ENCODE assay signal across 26 cellular contexts in genomic region chr18:46010050-46010449, GRCh38.
"Had no signal": no experiment of that assay in that cellular context is flagged by ENCODE, and none has a peak within 500 bp of the region (broad histone marks: within the 10 kb centered on the region; RNA-seq: fewer than 3 reads in every experiment).

No MANE protein-coding gene starts in this region.

- H3K4me1 Mint-ChIP-seq: activated T-helper 17 cell treated with anti-CD3 and anti-CD28 coated beads, Interleukin-2, amount 50 U/mL, for 72 hours had no signal

- H3K4me2 ChIP-seq: SK-N-SH had no signal

- H3K4me3 ChIP-seq: ascending aorta, body of pancreas, Peyer's patch, SJCRH30 had no signal

- H3K27me3 Mint-ChIP-seq: activated CD4-positive, alpha-beta T cell treated with anti-CD3 and anti-CD28 coated beads, Interleukin-2, amount 10 ng/mL, durations not matched to agents 7 days and 5 days; activated T-helper 17 cell treated with anti-CD3 and anti-CD28 coated beads, Interleukin-2, amount 50 U/mL, for 72 hours had no signal

- H3K27ac ChIP-seq: ascending aorta, Peyer's patch, RWPE1, SJCRH30, VCaP had no signal

- H3K9me3 ChIP-seq: ascending aorta, body of pancreas, Peyer's patch, SJCRH30, SK-N-SH had no signal

- H3K36me3 ChIP-seq: Peyer's patch, SJCRH30 had no signal

- ATAC-seq: activated T-cell treated with anti-CD3 and anti-CD28 coated beads, Interleukin-2, amount 50 U/mL, for 4 hours; activated T-helper 17 cell treated with anti-CD3 and anti-CD28 coated beads, Interleukin-2, amount 50 U/mL, for 72 hours; body of pancreas had no signal

- H3K9ac ChIP-seq: SK-N-SH had no signal

- H3K27ac Mint-ChIP-seq: activated CD4-positive, alpha-beta memory T cell treated with anti-CD3 and anti-CD28 coated beads for 36 hours; activated CD4-positive, alpha-beta T cell treated with anti-CD3 and anti-CD28 coated beads, Interleukin-2, amount 10 ng/mL, durations not matched to agents 7 days and 5 days; activated T-helper 17 cell treated with anti-CD3 and anti-CD28 coated beads, Interleukin-2, amount 50 U/mL, for 72 hours had no signal

- H3K4me1 ChIP-seq: ascending aorta, body of pancreas, Peyer's patch, SJCRH30 had no signal

- DNase-seq: activated CD4-positive, alpha-beta memory T cell treated with anti-CD3 and anti-CD28 coated beads for 36 hours; activated CD4-positive, alpha-beta T cell treated with anti-CD3 and anti-CD28 coated beads, Interleukin-2, amount 10 ng/mL, durations not matched to agents 7 days and 5 days; activated CD4-positive, CD25-positive, alpha-beta regulatory T cell; activated CD8-positive, alpha-beta memory T cell treated with anti-CD3 and anti-CD28 coated beads for 24 hours; activated naive CD4-positive, alpha-beta T cell treated with anti-CD3 and anti-CD28 coated beads, Interleukin-2, amount 50 U/mL, for 16 hours; activated T-cell treated with anti-CD3 and anti-CD28 coated beads, Interleukin-2, amount 50 U/mL, for 4 hours; amniotic stem cell; body of pancreas; central memory CD4-positive, alpha-beta T cell; NCI-H1092; NCI-H1417; NCI-H1930; NCI-H2107; NCI-H2171 treated with DMSO at 0.1 percent for 48 hours; NCI-H345; NCI-H510A; NCI-H526 treated with DMSO at 0.1 percent for 48 hours; NCI-H82; Peyer's patch; SJCRH30; SK-N-SH; T-helper 1 cell had no signal

- H3K27me3 ChIP-seq: ascending aorta, body of pancreas, Peyer's patch, SJCRH30 had no signal

- H3K4me3 Mint-ChIP-seq: activated CD4-positive, alpha-beta memory T cell treated with anti-CD3 and anti-CD28 coated beads for 36 hours; activated CD4-positive, alpha-beta T cell treated with anti-CD3 and anti-CD28 coated beads, Interleukin-2, amount 10 ng/mL, durations not matched to agents 7 days and 5 days; activated T-cell treated with anti-CD3 and anti-CD28 coated beads, Interleukin-2, amount 50 U/mL, for 4 hours; activated T-helper 17 cell treated with anti-CD3 and anti-CD28 coated beads, Interleukin-2, amount 50 U/mL, for 72 hours had no signal

- H3K9me3 Mint-ChIP-seq: activated CD4-positive, alpha-beta memory T cell treated with anti-CD3 and anti-CD28 coated beads for 36 hours; activated CD4-positive, alpha-beta T cell treated with anti-CD3 and anti-CD28 coated beads, Interleukin-2, amount 10 ng/mL, durations not matched to agents 7 days and 5 days; activated T-cell treated with anti-CD3 and anti-CD28 coated beads, Interleukin-2, amount 50 U/mL, for 4 hours; activated T-helper 17 cell treated with anti-CD3 and anti-CD28 coated beads, Interleukin-2, amount 50 U/mL, for 72 hours had no signal
